ENCODE assay signal across 8 cellular contexts in the genomic region with DNA sequence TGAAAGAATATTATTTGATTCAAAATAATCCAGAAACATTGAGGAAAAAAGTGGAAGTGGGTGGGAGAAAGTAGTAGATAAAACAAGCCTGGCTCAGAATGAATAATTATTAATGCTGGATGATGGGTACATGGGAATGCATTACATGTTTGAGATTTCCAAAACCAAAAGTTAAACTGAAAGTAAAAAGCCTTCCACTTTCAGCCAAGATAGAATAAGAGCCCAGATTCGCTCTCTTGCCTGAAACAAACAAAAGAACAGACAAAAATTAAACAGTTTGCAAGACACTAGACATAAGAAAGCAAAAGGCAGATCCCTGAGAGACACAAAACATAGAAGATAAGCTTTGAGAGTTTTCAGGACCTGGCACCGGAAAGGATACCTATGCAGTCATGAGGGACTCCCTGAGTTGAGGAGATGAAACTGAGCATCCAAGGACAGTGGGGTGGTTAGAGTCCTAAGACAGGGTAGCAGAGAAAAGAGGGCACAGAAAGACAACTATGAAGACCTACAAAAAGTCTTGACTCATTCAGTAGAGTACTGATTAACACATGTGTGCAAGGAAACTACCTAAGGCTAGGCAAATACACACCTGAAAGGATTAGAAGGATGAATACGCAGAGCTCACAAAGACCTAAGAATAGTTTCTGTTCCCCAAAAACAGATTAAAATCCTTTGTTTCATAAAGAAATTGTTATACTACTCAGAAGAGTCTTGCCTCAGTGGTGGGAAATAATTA. TPM values are rescaled to one million over a fixed set of nuclear protein-coding genes. Genes with fewer than 3 reads are reported as not detected.
DNase-seq lines count a peak whose midpoint lies in the region; ATAC-seq and TF ChIP-seq lines count a peak whose summit lies in the region.

No MANE protein-coding gene starts in this region.

- no peak for TF ChIP-seq CTCF in thoracic aorta (IDR thresholded peaks at IDR 0.05)

- no peaks in the 10 kb centered on the region for H3K9me3 ChIP-seq in adipocyte (ENCODE audit: control insufficient read depth, low read length)
- H3K9me3 ChIP-seq in thoracic aorta: no peaks in the 10 kb centered on the region

- H3K4me3 ChIP-seq in adipocyte (ENCODE audit: low read length) (peak overlapping the region; percentile 79), thoracic aorta (peak overlapping the region; percentile 68)

- H3K36me3 ChIP-seq in adipocyte (ENCODE audit: control insufficient read depth, insufficient read depth, low read length, severe bottlenecking) (no peaks in the 10 kb centered on the region), thoracic aorta (no peaks in the 10 kb centered on the region)

- peaks cover 14% of the 10 kb centered on the region for H3K4me1 Mint-ChIP-seq in activated T-cell treated with anti-CD3 and anti-CD28 coated beads, Interleukin-2, amount 50 U/mL, for 4 hours (ENCODE audit: low read depth)

- H3K27me3 ChIP-seq in adipocyte (replicated peaks; ENCODE audit: control insufficient read depth, insufficient read depth, low read length) (no peaks in the 10 kb centered on the region), thoracic aorta (replicated peaks; ENCODE audit: insufficient read depth) (no peaks in the 10 kb centered on the region)

- peak overlapping the region; percentile 53 for H3K9ac ChIP-seq in adipocyte (ENCODE audit: low read length)

- H3K4me3 Mint-ChIP-seq in activated T-cell treated with anti-CD3 and anti-CD28 coated beads, Interleukin-2, amount 50 U/mL, for 4 hours: peak overlapping the region; percentile 5

- H3K9me3 Mint-ChIP-seq in activated T-cell treated with anti-CD3 and anti-CD28 coated beads, Interleukin-2, amount 50 U/mL, for 4 hours: no peaks in the 10 kb centered on the region

- H3K27ac ChIP-seq in thoracic aorta: peak overlapping the region in 1 of 2 donors; percentile 24

- H3K4me1 ChIP-seq in adipocyte (ENCODE audit: control insufficient read depth, insufficient read depth, low read length) (peaks cover 6% of the 10 kb centered on the region), thoracic aorta (ENCODE audit: control insufficient read depth in 1 of 2, low read depth in 2 of 2) (peaks cover 6 to 7% of the 10 kb centered on the region in 2 donors)

- no peak for DNase-seq in activated T-cell treated with anti-CD3 and anti-CD28 coated beads, Interleukin-2, amount 50 U/mL, for 4 hours
- DNase-seq in activated T-cell treated with anti-CD3 and anti-CD28 coated beads, Interleukin-2, amount 50 U/mL, for 1 hour: no peak
- DNase-seq in adipocyte (ENCODE audit: low read depth) (peak; percentile 17), thoracic aorta (ENCODE audit: low spot score) (no peak), germinal center (ENCODE audit: low spot score) (no peak), ecto neural progenitor cell (ENCODE audit: low spot score) (no peak)
- no peak for DNase-seq in stimulated activated CD4-positive, alpha-beta T cell treated with anti-CD3 and anti-CD28 coated beads, Interleukin-2, amount 100 ng/mL, for 24 hours

- ATAC-seq in activated T-cell treated with anti-CD3 and anti-CD28 coated beads, Interleukin-2, amount 50 U/mL, for 4 hours: no peak
- ATAC-seq in HG02852 (IDR thresholded peaks at IDR 0.05; ENCODE audit: unreplicated experiment): peak; percentile 88
- no peak for ATAC-seq in thoracic aorta (ENCODE audit: insufficient number of reproducible peaks, low FRiP score, low read depth)

- peaks cover 28% of the 10 kb centered on the region for H3K36me3 Mint-ChIP-seq in activated T-cell treated with anti-CD3 and anti-CD28 coated beads, Interleukin-2, amount 50 U/mL, for 4 hours (ENCODE audit: insufficient read depth)

- no peaks in the 10 kb centered on the region for H3K27me3 Mint-ChIP-seq in activated T-cell treated with anti-CD3 and anti-CD28 coated beads, Interleukin-2, amount 50 U/mL, for 4 hours (ENCODE audit: low read depth)

RNA-seq across cellular contexts. Expression of gene CEP83, which starts 54.1 kb away (rescaled TPM):
- 10 to 100 TPM; 24.7 to 37.8 (median 27.8) TPM for total RNA-seq in activated T-cell treated with anti-CD3 and anti-CD28 coated beads, Interleukin-2, amount 50 U/mL, for 4 hours
- total RNA-seq in thoracic aorta: 10 to 100 TPM; 17.2 to 35.6 TPM
